8 cellular contexts compared by ENCODE assay signal in the genomic region with DNA sequence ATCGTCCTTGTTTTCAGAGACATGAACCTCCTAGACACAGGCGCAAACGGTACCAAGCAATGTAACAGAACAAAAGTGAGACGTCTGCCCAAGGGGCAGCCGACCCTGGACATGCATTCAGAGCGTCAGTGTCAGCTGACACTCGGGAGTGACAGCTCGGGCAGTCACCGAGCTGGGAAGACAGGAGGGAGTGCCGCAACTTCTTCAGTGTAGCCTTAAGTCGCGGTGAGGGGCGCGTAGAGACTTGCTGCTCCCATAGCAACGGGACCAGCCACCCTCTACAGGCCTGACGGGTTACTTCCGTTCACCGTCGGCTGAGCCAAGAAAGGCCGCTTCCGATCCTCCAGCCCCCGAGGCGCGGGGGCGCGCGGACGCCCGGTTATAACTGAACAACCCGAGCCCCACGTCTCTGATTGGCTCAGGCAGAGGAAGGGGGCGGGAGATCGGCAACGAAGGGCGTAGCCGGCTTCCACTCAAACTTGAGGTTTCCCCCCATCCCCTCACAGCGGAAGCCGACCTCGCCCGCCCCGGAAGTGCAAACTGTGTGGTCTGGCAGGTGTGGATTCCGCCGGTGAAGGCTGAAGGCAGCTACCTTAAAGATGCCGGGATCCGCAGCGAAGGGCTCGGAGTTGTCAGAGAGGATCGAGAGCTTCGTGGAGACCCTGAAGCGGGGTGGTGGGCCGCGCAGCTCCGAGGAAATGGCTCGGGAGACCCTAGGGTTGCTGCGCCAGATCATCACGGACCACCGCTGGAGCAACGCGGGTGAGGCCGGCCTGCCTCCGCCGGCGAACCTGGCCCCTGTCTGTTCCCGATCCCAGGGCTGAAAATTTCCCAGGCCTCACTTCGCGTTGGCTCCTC. TPM values are rescaled to one million over a fixed set of nuclear protein-coding genes. Genes with fewer than 3 reads are reported as not detected.
DNase-seq lines count a peak whose midpoint lies in the region; ATAC-seq lines count a peak whose summit lies in the region.

A gene (plus strand): TSS at position 530 of the 858 bp plus-strand sequence. CDS start 70 bp downstream, at position 600.

- peak within 1 kb of the TSS; percentile 95 for H3K4me3 ChIP-seq in CD8-positive, alpha-beta memory T cell (ENCODE audit: low read length)

- H3K27me3 Mint-ChIP-seq in CD8-positive, alpha-beta memory T cell = no peaks in the 10 kb centered on the region

- H3K36me3 ChIP-seq in CD8-positive, alpha-beta memory T cell (ENCODE audit: insufficient read depth, low read length) = peaks cover 18% of the 10 kb centered on the region

- H3K9me3 ChIP-seq in CD8-positive, alpha-beta memory T cell (ENCODE audit: low read length) = no peaks in the 10 kb centered on the region

- H3K4me3 Mint-ChIP-seq in CD8-positive, alpha-beta memory T cell = peak within 1 kb of the TSS; percentile 87 to 100 (median 95)

- peaks cover 20% of the 10 kb centered on the region for H3K4me1 ChIP-seq in CD8-positive, alpha-beta memory T cell (ENCODE audit: insufficient read depth, low read length)

- ATAC-seq in GM19468 (IDR thresholded peaks at IDR 0.05; ENCODE audit: extremely low read depth, unreplicated experiment) = peak; percentile 89

- CTCF ChIA-PET in CD8-positive, alpha-beta memory T cell (lab: Charles Lee) = interaction anchor here (0.8 to 2.1 kb wide), 4 partner anchors 12 to 61 kb away, joined by 3 to 6 read pairs (median 3); a partner anchor contains a TSS

- H3K27ac Mint-ChIP-seq in CD8-positive, alpha-beta memory T cell = peak within 1 kb of the TSS; percentile 97 to 100 (median 99)

- peaks cover 9 to 50% (median 12%) of the 10 kb centered on the region in 3 donors for H3K36me3 Mint-ChIP-seq in CD8-positive, alpha-beta memory T cell

- peak; percentile 97 to 100 (median 99) for DNase-seq in CD8-positive, alpha-beta memory T cell
- DNase-seq in HS-5 (ENCODE audit: low read depth) (peak; percentile 79), lung microvascular endothelial cell (ENCODE audit: low read depth in 2 of 2) (peak; percentile 87 to 97)
- DNase-seq in NK-92 treated with Interleukin-12 subunit alpha and Interleukin-12 subunit beta, amount 100 ng/mL, for 24 hours (lab: John Stamatoyannopoulos, UW) = peak; percentile 98
- peak; percentile 99 for DNase-seq in activated CD8-positive, alpha-beta memory T cell treated with anti-CD3 and anti-CD28 coated beads for 24 hours
- DNase-seq in effector CD8-positive, alpha-beta T cell (lab: John Stamatoyannopoulos, UW) = peak; percentile 97
- DNase-seq in stimulated activated CD4-positive, alpha-beta T cell treated with anti-CD3 and anti-CD28 coated beads, TNF-alpha, amount 100 ng/mL, for 48 hours (ENCODE audit: low read depth in 3 of 3) = peak; percentile 96 to 99 (median 98)

- H3K27ac ChIP-seq in CD8-positive, alpha-beta memory T cell (ENCODE audit: low read depth, low read length) = peak within 1 kb of the TSS; percentile 90

- H3K27me3 ChIP-seq in CD8-positive, alpha-beta memory T cell (ENCODE audit: insufficient read depth, low read length, poor library complexity, severe bottlenecking) = no peaks in the 10 kb centered on the region

- POLR2A ChIA-PET in CD8-positive, alpha-beta memory T cell (lab: Charles Lee) = interaction anchor here (0.6 to 1.4 kb wide), 6 partner anchors 15 to 176 kb away, joined by 3 read pairs; a partner anchor contains a TSS

- peaks cover 0 to 1% (median 0%) of the 10 kb centered on the region in 5 donors for H3K9me3 Mint-ChIP-seq in CD8-positive, alpha-beta memory T cell

- H3K4me1 Mint-ChIP-seq in CD8-positive, alpha-beta memory T cell = peaks cover 40 to 54% (median 49%) of the 10 kb centered on the region in 3 donors

RNA-seq across cellular contexts. Expression of the gene that starts here (rescaled TPM):
- 10 to 100 TPM; 57.4 to 66.7 TPM for total RNA-seq in CD8-positive, alpha-beta memory T cell
- 28.3 TPM for polyA plus RNA-seq in CD8-positive, alpha-beta memory T cell
- total RNA-seq in lung microvascular endothelial cell = 33.1 and 37.3 TPM in 2 replicates

Comparison
In these comparisons a context has a peak if more than half of its experiments do, and no peak if none do; other contexts are left out.
1. Peak in every context shown above with its lines: DNase-seq, ATAC-seq, H3K4me3 ChIP-seq and H3K27ac ChIP-seq.